In the genomic region with DNA sequence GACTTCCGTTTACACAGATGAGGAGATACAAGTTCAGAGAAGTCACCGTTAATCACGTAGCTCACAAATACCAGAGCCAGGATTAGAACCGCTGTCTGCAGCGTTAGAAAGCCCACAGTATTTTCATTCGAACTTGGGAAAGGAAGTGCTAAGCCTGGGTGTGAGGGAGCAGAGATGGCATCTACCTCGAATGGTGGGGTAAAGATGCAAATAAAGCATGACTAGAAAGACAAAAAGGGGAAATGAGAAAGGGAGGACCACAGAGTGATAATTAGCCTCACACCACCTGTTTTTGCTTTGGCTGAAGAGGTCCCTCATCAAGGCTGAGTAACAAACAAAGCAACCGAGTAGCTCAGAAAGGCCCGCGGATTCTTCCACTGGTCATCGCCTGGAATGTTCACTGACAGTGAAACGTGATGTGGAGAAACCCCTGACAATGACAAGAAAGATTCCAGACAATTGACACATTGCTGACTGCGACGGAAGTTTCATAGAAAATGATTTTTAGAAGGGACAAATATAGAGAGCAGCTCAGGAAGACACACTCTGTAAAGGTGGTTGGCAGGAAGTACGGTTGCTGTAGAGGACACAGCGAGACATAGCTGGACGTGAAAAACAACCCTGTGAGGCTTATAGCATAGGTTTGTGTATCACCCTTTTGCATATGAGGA, we compare ENCODE assay signal across 11 cellular contexts. TPM values are rescaled to one million over a fixed set of nuclear protein-coding genes. Genes with fewer than 3 reads are reported as not detected.
A peak's percentile ranks its signal among the peaks of the same experiment; 100 is the strongest.
DNase-seq lines count a peak whose midpoint lies in the region; ATAC-seq and TF ChIP-seq lines count a peak whose summit lies in the region.
"Had no signal": no experiment of that assay in that cellular context is flagged by ENCODE, and none has a peak within 500 bp of the region (broad histone marks: within the 10 kb centered on the region; RNA-seq: fewer than 3 reads in every experiment).

No MANE protein-coding gene starts in this region.

- TF ChIP-seq CTCF in activated B cell treated with CpG ODN at 0.5 μM for 24 hours (IDR thresholded peaks at IDR 0.05) (no peak), H9 (conservative IDR thresholded peaks at IDR 0.05) (no peak)

- H3K9ac ChIP-seq in H9 (ENCODE audit: extremely low read depth, insufficient read length, low read length): no peak overlapping the region

- H2BK5ac ChIP-seq in H9 (ENCODE audit: insufficient read length, low read length): no peak overlapping the region

- H4K20me1 ChIP-seq in H9 (ENCODE audit: control insufficient read depth, insufficient read depth, insufficient read length): no peaks in the 10 kb centered on the region

- H4K5ac ChIP-seq in H9 (ENCODE audit: insufficient read length, low read depth, low read length): no peak overlapping the region

- H3K14ac ChIP-seq in H9 (ENCODE audit: insufficient read depth, low read length): no peak overlapping the region

- no peak overlapping the region for H2AFZ ChIP-seq in H9 (ENCODE audit: low read length)

- CTCF ChIA-PET in activated B cell treated with CpG ODN at 0.5 μM for 24 hours (lab: Charles Lee): interaction anchor here (0.7 to 5.7 kb wide), 8 partner anchors 25 to 310 kb away, joined by 3 to 74 read pairs (median 4); a partner anchor contains a TSS

- H3K27ac ChIP-seq in H9 (ENCODE audit: insufficient read length, low read depth, low read length): no peak overlapping the region

- no peak overlapping the region for H4K91ac ChIP-seq in H9 (ENCODE audit: insufficient read length, low read depth, low read length)

- no peak overlapping the region for H2BK12ac ChIP-seq in H9 (ENCODE audit: insufficient read length, low read depth, low read length)

- H2BK20ac ChIP-seq in H9 (ENCODE audit: low read depth, low read length, poor library complexity, severe bottlenecking): no peak overlapping the region

- no peaks in the 10 kb centered on the region for H3K79me1 ChIP-seq in H9 (ENCODE audit: insufficient read depth, low read depth, low read length, poor library complexity, severe bottlenecking)

- H3K27me3 ChIP-seq in H9 (ENCODE audit: insufficient read depth, low read length): no peaks in the 10 kb centered on the region

- no peaks in the 10 kb centered on the region for H3K9me3 Mint-ChIP-seq in activated B cell treated with CpG ODN at 0.5 μM for 24 hours
- H3K9me3 Mint-ChIP-seq in H9: no peaks in the 10 kb centered on the region
- no peaks in the 10 kb centered on the region for H3K9me3 Mint-ChIP-seq in activated T-helper 2 cell treated with anti-CD3 and anti-CD28 coated beads, Interferon-gamma antibody, Interleukin-2, Interleukin-4, amounts not matched to agents 10 μg/mL and 5 μg/mL and 100 μg/mL, durations not matched to agents 14 hours and 24 hours and 36 hours

- intact Hi-C loops in activated B cell treated with CpG ODN at 0.5 μM for 24 hours (cut with micrococcal nuclease): loop anchor here (1.0 to 2.0 kb wide), 8 partner anchors 30 to 782 kb away; a partner anchor contains a TSS
- intact Hi-C loops in activated T-helper 2 cell treated with anti-CD3 and anti-CD28 coated beads, Interferon-gamma antibody, Interleukin-2, Interleukin-4, amounts not matched to agents 10 μg/mL and 5 μg/mL and 100 μg/mL, durations not matched to agents 14 hours and 24 hours and 36 hours (cut with micrococcal nuclease): no loop called here

- DNase-seq in activated B cell treated with CpG ODN at 0.5 μM for 24 hours (peak; percentile 35), H9 (no peak)
- no peak for DNase-seq in activated CD4-positive, alpha-beta T cell treated with anti-CD3 and anti-CD28 coated beads, Interleukin-2, amount 50 U/mL, for 48 hours
- no peak for DNase-seq in stimulated activated naive CD4-positive, alpha-beta T cell treated with Interleukin-2 at 50 U/mL for 16 hours (lab: John Stamatoyannopoulos, UW)
- DNase-seq in activated T-helper 2 cell treated with anti-CD3 and anti-CD28 coated beads, Interferon-gamma antibody, Interleukin-2, Interleukin-4, amounts not matched to agents 10 μg/mL and 5 μg/mL and 100 μg/mL, durations not matched to agents 14 hours and 24 hours and 36 hours (ENCODE audit: low spot score): no peak
- DNase-seq: midbrain, NCI-H2081 had no signal

- no peak overlapping the region for H3K56ac ChIP-seq in H9 (ENCODE audit: insufficient read length, low read depth, low read length)

- no peak overlapping the region for H2BK15ac ChIP-seq in H9 (ENCODE audit: low read depth, low read length)

- H3K4me2 ChIP-seq in H9 (ENCODE audit: insufficient read depth, insufficient read length, low read length): no peak overlapping the region

- H3K23me2 ChIP-seq in H9 (ENCODE audit: insufficient read length, low read depth, low read length, poor library complexity, severe bottlenecking): no peaks in the 10 kb centered on the region

- no peak overlapping the region for H4K8ac ChIP-seq in H9 (replicated peaks; ENCODE audit: insufficient read length, low read depth, low read length)

- no peaks in the 10 kb centered on the region for H3K9me3 ChIP-seq in H9 (ENCODE audit: control insufficient read depth, low read depth, low read length)

- WGBS in H9 (ENCODE audit: extremely low coverage, insufficient read length, low lambda C conversion rate): no CpG with 5 or more reads among the region's 17 CpGs

- H3K27ac Mint-ChIP-seq in activated B cell treated with CpG ODN at 0.5 μM for 24 hours: peak overlapping the region; percentile 97
- no peak overlapping the region for H3K27ac Mint-ChIP-seq in H9
- H3K27ac Mint-ChIP-seq in activated T-helper 2 cell treated with anti-CD3 and anti-CD28 coated beads, Interferon-gamma antibody, Interleukin-2, Interleukin-4, amounts not matched to agents 10 μg/mL and 5 μg/mL and 100 μg/mL, durations not matched to agents 14 hours and 24 hours and 36 hours: no peak overlapping the region

- H3K27me3 Mint-ChIP-seq in activated B cell treated with CpG ODN at 0.5 μM for 24 hours (no peaks in the 10 kb centered on the region), H9 (ENCODE audit: low read depth) (no peaks in the 10 kb centered on the region)
- peaks cover 24% of the 10 kb centered on the region for H3K27me3 Mint-ChIP-seq in activated T-helper 2 cell treated with anti-CD3 and anti-CD28 coated beads, Interferon-gamma antibody, Interleukin-2, Interleukin-4, amounts not matched to agents 10 μg/mL and 5 μg/mL and 100 μg/mL, durations not matched to agents 14 hours and 24 hours and 36 hours (ENCODE audit: low read depth)

- no peaks in the 10 kb centered on the region for H3K4me1 ChIP-seq in H9 (ENCODE audit: insufficient read depth, low read length)

- H2AK5ac ChIP-seq in H9 (ENCODE audit: insufficient read length, low read length): no peak overlapping the region

- POLR2A ChIA-PET in activated B cell treated with CpG ODN at 0.5 μM for 24 hours (lab: Charles Lee): interaction anchor here (0.6 to 7.1 kb wide), 21 partner anchors 9 to 1461 kb away, joined by 3 to 189 read pairs (median 5); a partner anchor contains a TSS

- H3K4me3 Mint-ChIP-seq in activated B cell treated with CpG ODN at 0.5 μM for 24 hours (peak overlapping the region; percentile 78), H9 (no peak overlapping the region)
- H3K4me3 Mint-ChIP-seq in activated T-helper 2 cell treated with anti-CD3 and anti-CD28 coated beads, Interferon-gamma antibody, Interleukin-2, Interleukin-4, amounts not matched to agents 10 μg/mL and 5 μg/mL and 100 μg/mL, durations not matched to agents 14 hours and 24 hours and 36 hours (ENCODE audit: low read depth): no peak overlapping the region

- H3K23ac ChIP-seq in H9 (ENCODE audit: insufficient read length, low read depth, low read length): no peak overlapping the region

- ATAC-seq in GM21390 (IDR thresholded peaks at IDR 0.05; ENCODE audit: unreplicated experiment) (peak; percentile 82), HG03354 (IDR thresholded peaks at IDR 0.05; ENCODE audit: poor library complexity, severe bottlenecking, unreplicated experiment) (peak; percentile 88), activated B cell treated with CpG ODN at 0.5 μM for 24 hours (ENCODE audit: low read depth) (peak; percentile 82)

- H2BK120ac ChIP-seq in H9 (ENCODE audit: low read depth, low read length, poor library complexity, severe bottlenecking): no peak overlapping the region

- no peak overlapping the region for H3T11ph ChIP-seq in H9 (ENCODE audit: low read length)

- no peaks in the 10 kb centered on the region for H3K36me3 Mint-ChIP-seq in activated B cell treated with CpG ODN at 0.5 μM for 24 hours (ENCODE audit: low read depth)
- H3K36me3 Mint-ChIP-seq in H9 (ENCODE audit: insufficient read depth in 1 of 3, low read depth in 3 of 3): no peaks in the 10 kb centered on the region
- no peaks in the 10 kb centered on the region for H3K36me3 Mint-ChIP-seq in activated T-helper 2 cell treated with anti-CD3 and anti-CD28 coated beads, Interferon-gamma antibody, Interleukin-2, Interleukin-4, amounts not matched to agents 10 μg/mL and 5 μg/mL and 100 μg/mL, durations not matched to agents 14 hours and 24 hours and 36 hours (ENCODE audit: low read depth)

- peak; percentile 32 for TF ChIP-seq POLR2A in GM15510 (IDR thresholded peaks at IDR 0.05; ENCODE audit: borderline replicate concordance, extremely low read depth, insufficient read length)

- H3K18ac ChIP-seq in H9 (ENCODE audit: insufficient read length, low read depth, low read length): no peak overlapping the region

- H3K4me1 Mint-ChIP-seq in activated B cell treated with CpG ODN at 0.5 μM for 24 hours (peaks cover 87% of the 10 kb centered on the region), H9 (peaks cover 16 to 29% of the 10 kb centered on the region in 2 experiments)
- no peaks in the 10 kb centered on the region for H3K4me1 Mint-ChIP-seq in activated T-helper 2 cell treated with anti-CD3 and anti-CD28 coated beads, Interferon-gamma antibody, Interleukin-2, Interleukin-4, amounts not matched to agents 10 μg/mL and 5 μg/mL and 100 μg/mL, durations not matched to agents 14 hours and 24 hours and 36 hours (ENCODE audit: low read depth)

- H3K79me2 ChIP-seq in H9 (ENCODE audit: insufficient read depth, low read length): no peaks in the 10 kb centered on the region

- H3K4ac ChIP-seq in H9 (ENCODE audit: low read depth, low read length): no peak overlapping the region

RNA-seq across cellular contexts. Expression of a gene that starts 31.5 kb away (rescaled TPM):
- 34.5 and 40.5 TPM in 2 replicates for total RNA-seq in activated B cell treated with CpG ODN at 0.5 μM for 24 hours
- total RNA-seq in H9 (2021): 0.33 and 0.90 TPM in 2 replicates
- total RNA-seq in activated T-helper 2 cell treated with anti-CD3 and anti-CD28 coated beads, Interferon-gamma antibody, Interleukin-2, Interleukin-4, amounts not matched to agents 10 μg/mL and 5 μg/mL and 100 μg/mL, durations not matched to agents 14 hours and 24 hours and 36 hours: not detected in 2 replicates
- total RNA-seq: activated CD8-positive, alpha-beta memory T cell treated with anti-CD3 and anti-CD28 coated beads for 36 hours had no signal

RNA-seq across cellular contexts. Expression of a gene that starts 39.0 kb away (rescaled TPM):
- total RNA-seq in activated B cell treated with CpG ODN at 0.5 μM for 24 hours: 3.0 and 4.6 TPM in 2 replicates
- total RNA-seq in H9 (2021): 0.72 and 0.81 TPM in 2 replicates
- not detected in 2 replicates for total RNA-seq in activated T-helper 2 cell treated with anti-CD3 and anti-CD28 coated beads, Interferon-gamma antibody, Interleukin-2, Interleukin-4, amounts not matched to agents 10 μg/mL and 5 μg/mL and 100 μg/mL, durations not matched to agents 14 hours and 24 hours and 36 hours
- total RNA-seq: activated CD8-positive, alpha-beta memory T cell treated with anti-CD3 and anti-CD28 coated beads for 36 hours had no signal

Comparison
In these comparisons a context has a peak if more than half of its experiments do, and no peak if none do; other contexts are left out.
1. RNA of a gene that starts 31.5 kb away (total RNA-seq): 34.5 to 40.5 TPM in activated B cell treated with CpG ODN at 0.5 μM for 24 hours; 0.33 to 0.90 TPM in H9 and not detected in activated T-helper 2 cell treated with anti-CD3 and anti-CD28 coated beads, Interferon-gamma antibody, Interleukin-2, Interleukin-4, amounts not matched to agents 10 μg/mL and 5 μg/mL and 100 μg/mL, durations not matched to agents 14 hours and 24 hours and 36 hours; every median in the first group is over 10 times any median in the second.
2. Peak in every context shown above with its lines, with median percentiles within 50 percentile points of each other: ATAC-seq.